Comparison of ENCODE assay signal across 9 cellular contexts in the genomic region with DNA sequence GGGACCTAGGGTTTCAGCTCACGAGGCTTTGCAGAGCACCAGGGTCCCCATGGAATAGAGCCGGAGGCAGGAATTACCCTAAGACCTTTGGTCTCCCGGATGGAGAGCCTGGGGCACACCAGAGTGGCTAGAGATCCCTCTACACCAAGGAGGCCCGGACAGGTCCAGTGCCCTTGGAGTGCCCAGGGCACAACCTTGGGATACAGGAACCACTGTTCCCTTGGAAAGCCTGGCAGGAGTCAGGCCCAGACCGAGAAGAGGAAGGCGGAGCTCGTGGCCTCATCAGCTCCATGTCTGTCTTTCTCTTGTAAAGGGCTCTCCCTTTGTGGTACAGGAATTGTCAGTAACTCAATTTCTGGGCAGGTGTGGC. TPM values are rescaled to one million over a fixed set of nuclear protein-coding genes. Genes with fewer than 3 reads are reported as not detected.
A peak's percentile ranks its signal among the peaks of the same experiment; 100 is the strongest.
DNase-seq lines count a peak whose midpoint lies in the region; ATAC-seq, FAIRE-seq and TF ChIP-seq lines count a peak whose summit lies in the region.
"Had no signal": no experiment of that assay in that cellular context is flagged by ENCODE, and none has a peak within 500 bp of the region (broad histone marks: within the 10 kb centered on the region; RNA-seq: fewer than 3 reads in every experiment).

No MANE protein-coding gene starts in this region.

- H3K9me3 ChIP-seq in A549 (no peaks in the 10 kb centered on the region), mucosa of descending colon (no peaks in the 10 kb centered on the region)

- TF ChIP-seq EP300 in A549 (IDR thresholded peaks at IDR 0.05) = no peak

- 16% methylated on average over 7 of the region's 7 CpGs for WGBS in A549 (ENCODE audit: missing lambda C conversion rate)

- no peak for FAIRE-seq in A549 (lab: Jason Lieb, UNC)

- no peak overlapping the region for H3K27ac Mint-ChIP-seq in IgD-negative memory B cell

- peak overlapping the region; percentile 90 for H3K4me2 ChIP-seq in A549

- no peaks in the 10 kb centered on the region for H3K36me3 Mint-ChIP-seq in IgD-negative memory B cell

- peak overlapping the region; percentile 63 to 72 (median 68) for H3K4me3 Mint-ChIP-seq in IgD-negative memory B cell

- TF ChIP-seq CTCF in A549 (IDR thresholded peaks at IDR 0.05) (no peak), mucosa of descending colon (IDR thresholded peaks at IDR 0.05) (no peak)

- H3K4me3 ChIP-seq in A549 (peak overlapping the region; percentile 76), mucosa of descending colon (peak overlapping the region; percentile 9)

- peaks cover 14 to 15% (median 14%) of the 10 kb centered on the region in 3 donors for H3K4me1 Mint-ChIP-seq in IgD-negative memory B cell

- H3K4me1 ChIP-seq in A549 (peaks cover 31% of the 10 kb centered on the region), mucosa of descending colon (ENCODE audit: low read depth) (peaks cover 4% of the 10 kb centered on the region)

- peaks cover 0 to 2% (median 0%) of the 10 kb centered on the region in 3 donors for H3K9me3 Mint-ChIP-seq in IgD-negative memory B cell

- intact Hi-C loops in mucosa of descending colon (cut with DNase I, micrococcal nuclease) = no loop called here

- TF ChIP-seq POLR2A in A549 (IDR thresholded peaks at IDR 0.05; ENCODE audit: low read length) = no peak

- peak overlapping the region; percentile 88 to 98 for H3K27ac ChIP-seq in A549
- peak overlapping the region; percentile 29 for H3K27ac ChIP-seq in cingulate gyrus (ENCODE audit: low read depth, low read length)

- peaks cover 9% of the 10 kb centered on the region for H3K27me3 Mint-ChIP-seq in IgD-negative memory B cell

- no peaks in the 10 kb centered on the region for H3K36me3 ChIP-seq in mucosa of descending colon (ENCODE audit: low read depth)

- CTCF ChIA-PET in A549 (lab: Yijun Ruan, JAX) = interaction anchor here (1.2 to 4.4 kb wide), 4 partner anchors 10 to 59 kb away, joined by 3 to 15 read pairs (median 4); no protein-coding TSS in a partner anchor

- no peak for TF ChIP-seq RAD21 in A549 (conservative IDR thresholded peaks at IDR 0.05 in 1 of 2, IDR thresholded peaks at IDR 0.05 in 1 of 2)

- POLR2A ChIA-PET in A549 (lab: Yijun Ruan, JAX) = interaction anchor here (1.4 kb wide), 1 partner anchor 24 kb away, joined by 3 read pairs; no protein-coding TSS in a partner anchor

- no peak for DNase-seq in A549 (ENCODE audit: low read depth in 1 of 2, low spot score in 1 of 2)
- peak in 1 of 3 donors; percentile 36 for DNase-seq in mucosa of descending colon
- DNase-seq in CD1c-positive myeloid dendritic cell (ENCODE audit: extremely low spot score) = no peak
- no peak for DNase-seq in Kasumi-1 (lab: John Stamatoyannopoulos, UW)
- DNase-seq in NCI-H2107 treated with DMSO at 0.1 percent for 48 hours (lab: John Stamatoyannopoulos, UW; ENCODE audit: unreplicated experiment) = no peak
- DNase-seq in NCI-H446 treated with DMSO at 0.1 percent for 48 hours (lab: John Stamatoyannopoulos, UW) = no peak

- peak in 1 of 2 experiments; percentile 13; a peak in 3 of 6 replicates for ATAC-seq in A549
- peak; percentile 32 for ATAC-seq in mucosa of descending colon

TF ChIP-seq in A549, 52 proteins besides CTCF, POLR2A, EP300 and RAD21:
- TF ChIP-seq FOXS1 (CRISPR knock-in tag; IDR thresholded peaks at IDR 0.05) (no peak), BHLHE40 (IDR thresholded peaks at IDR 0.05; ENCODE audit: low read depth, low read length) (no peak), MYC (IDR thresholded peaks at IDR 0.05; ENCODE audit: borderline replicate concordance, low read length) (no peak), CBX2 (IDR thresholded peaks at IDR 0.05; ENCODE audit: borderline replicate concordance, low read depth) (no peak), GATA3 (IDR thresholded peaks at IDR 0.05; ENCODE audit: borderline replicate concordance) (no peak), RNF2 (IDR thresholded peaks at IDR 0.05; ENCODE audit: borderline replicate concordance, low read depth) (no peak), TP53 (CRISPR knock-in tag; IDR thresholded peaks at IDR 0.05) (no peak), HES2 (IDR thresholded peaks at IDR 0.05) (no peak)
- TF ChIP-seq, protein P1, sequence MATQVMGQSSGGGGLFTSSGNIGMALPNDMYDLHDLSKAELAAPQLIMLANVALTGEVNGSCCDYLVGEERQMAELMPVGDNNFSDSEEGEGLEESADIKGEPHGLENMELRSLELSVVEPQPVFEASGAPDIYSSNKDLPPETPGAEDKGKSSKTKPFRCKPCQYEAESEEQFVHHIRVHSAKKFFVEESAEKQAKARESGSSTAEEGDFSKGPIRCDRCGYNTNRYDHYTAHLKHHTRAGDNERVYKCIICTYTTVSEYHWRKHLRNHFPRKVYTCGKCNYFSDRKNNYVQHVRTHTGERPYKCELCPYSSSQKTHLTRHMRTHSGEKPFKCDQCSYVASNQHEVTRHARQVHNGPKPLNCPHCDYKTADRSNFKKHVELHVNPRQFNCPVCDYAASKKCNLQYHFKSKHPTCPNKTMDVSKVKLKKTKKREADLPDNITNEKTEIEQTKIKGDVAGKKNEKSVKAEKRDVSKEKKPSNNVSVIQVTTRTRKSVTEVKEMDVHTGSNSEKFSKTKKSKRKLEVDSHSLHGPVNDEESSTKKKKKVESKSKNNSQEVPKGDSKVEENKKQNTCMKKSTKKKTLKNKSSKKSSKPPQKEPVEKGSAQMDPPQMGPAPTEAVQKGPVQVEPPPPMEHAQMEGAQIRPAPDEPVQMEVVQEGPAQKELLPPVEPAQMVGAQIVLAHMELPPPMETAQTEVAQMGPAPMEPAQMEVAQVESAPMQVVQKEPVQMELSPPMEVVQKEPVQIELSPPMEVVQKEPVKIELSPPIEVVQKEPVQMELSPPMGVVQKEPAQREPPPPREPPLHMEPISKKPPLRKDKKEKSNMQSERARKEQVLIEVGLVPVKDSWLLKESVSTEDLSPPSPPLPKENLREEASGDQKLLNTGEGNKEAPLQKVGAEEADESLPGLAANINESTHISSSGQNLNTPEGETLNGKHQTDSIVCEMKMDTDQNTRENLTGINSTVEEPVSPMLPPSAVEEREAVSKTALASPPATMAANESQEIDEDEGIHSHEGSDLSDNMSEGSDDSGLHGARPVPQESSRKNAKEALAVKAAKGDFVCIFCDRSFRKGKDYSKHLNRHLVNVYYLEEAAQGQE (IDR thresholded peaks at IDR 0.05) = no peak
- TF ChIP-seq, protein P2, sequence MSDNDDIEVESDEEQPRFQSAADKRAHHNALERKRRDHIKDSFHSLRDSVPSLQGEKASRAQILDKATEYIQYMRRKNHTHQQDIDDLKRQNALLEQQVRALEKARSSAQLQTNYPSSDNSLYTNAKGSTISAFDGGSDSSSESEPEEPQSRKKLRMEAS (IDR thresholded peaks at IDR 0.05) = no peak
- TF ChIP-seq, protein P3, sequence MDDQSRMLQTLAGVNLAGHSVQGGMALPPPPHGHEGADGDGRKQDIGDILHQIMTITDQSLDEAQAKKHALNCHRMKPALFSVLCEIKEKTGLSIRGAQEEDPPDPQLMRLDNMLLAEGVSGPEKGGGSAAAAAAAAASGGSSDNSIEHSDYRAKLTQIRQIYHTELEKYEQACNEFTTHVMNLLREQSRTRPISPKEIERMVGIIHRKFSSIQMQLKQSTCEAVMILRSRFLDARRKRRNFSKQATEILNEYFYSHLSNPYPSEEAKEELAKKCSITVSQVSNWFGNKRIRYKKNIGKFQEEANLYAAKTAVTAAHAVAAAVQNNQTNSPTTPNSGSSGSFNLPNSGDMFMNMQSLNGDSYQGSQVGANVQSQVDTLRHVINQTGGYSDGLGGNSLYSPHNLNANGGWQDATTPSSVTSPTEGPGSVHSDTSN (IDR thresholded peaks at IDR 0.05) = no peak

RNA-seq across cellular contexts. Expression of gene DBNDD1, which starts 3.8 kb away (rescaled TPM):
- polyA plus RNA-seq in A549 (2011; rRNA removed) = 23.0 and 24.2 TPM in 2 replicates
- 42.2 and 63.0 TPM in 2 replicates for polyA plus RNA-seq in A549 (2012; cell fraction: cytosol; rRNA removed)
- 31.6 and 38.3 TPM in 2 replicates for polyA plus RNA-seq in A549 (2012; cell fraction: nucleus; rRNA removed)
- polyA plus RNA-seq in A549 (2017; fragmentation: RNase III; extraction: RNeasy Plus Mini Kit Qiagen cat#74134 plus additional on column Dnase treatment) = 39.9 to 44.7 TPM (median 43.8 TPM) in 3 replicates
- 19.8 and 20.2 TPM in 2 replicates for polyA minus RNA-seq in A549 (2011; rRNA and poly(A)+ RNA removed)
- polyA plus RNA-seq in IgD-negative memory B cell = 9.4 TPM
- total RNA-seq in mucosa of descending colon = 1 to 10 TPM; 1.7 to 3.0 (median 2.0) TPM

RNA-seq across cellular contexts. Expression of gene PRDM7, which starts 54.1 kb away (rescaled TPM):
- not detected in 2 replicates for polyA plus RNA-seq in A549 (2011; rRNA removed)
- not detected in 2 replicates for polyA plus RNA-seq in A549 (2012; cell fraction: cytosol; rRNA removed)
- not detected in 2 replicates for polyA plus RNA-seq in A549 (2012; cell fraction: nucleus; rRNA removed)
- polyA plus RNA-seq in A549 (2017; fragmentation: RNase III; extraction: RNeasy Plus Mini Kit Qiagen cat#74134 plus additional on column Dnase treatment) = not detected in 3 replicates
- not detected in 2 replicates for polyA minus RNA-seq in A549 (2011; rRNA and poly(A)+ RNA removed)
- polyA plus RNA-seq in IgD-negative memory B cell = not detected
- total RNA-seq in mucosa of descending colon = not detected
- total RNA-seq: RPMI7951 had no signal
